17 cellular contexts compared by ENCODE assay signal in the genomic region with DNA sequence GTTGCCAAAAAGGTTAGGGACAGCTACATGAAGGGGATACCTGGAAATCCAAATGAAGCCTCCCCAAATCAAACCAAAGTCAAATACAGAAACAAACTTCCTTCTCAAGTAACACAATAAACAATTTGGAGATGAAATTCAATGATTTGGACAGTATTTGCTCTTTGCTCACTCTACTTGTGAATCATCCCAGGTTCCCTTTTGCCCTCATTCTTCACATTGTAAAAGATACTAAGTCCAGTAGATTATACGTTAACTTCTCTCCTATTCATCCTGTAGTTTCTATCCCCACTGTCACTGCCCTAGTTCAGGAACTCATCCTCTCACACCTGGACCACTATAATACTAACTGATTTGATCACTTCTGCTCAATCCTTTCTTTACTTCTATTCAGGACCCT. TPM values are rescaled to one million over a fixed set of nuclear protein-coding genes. Genes with fewer than 3 reads are reported as not detected.
DNase-seq lines count a peak whose midpoint lies in the region; ATAC-seq and TF ChIP-seq lines count a peak whose summit lies in the region.
"Had no signal": no experiment of that assay in that cellular context is flagged by ENCODE, and none has a peak within 500 bp of the region (broad histone marks: within the 10 kb centered on the region; RNA-seq: fewer than 3 reads in every experiment).

No MANE protein-coding gene starts in this region.

- no peaks in the 10 kb centered on the region for H3K79me2 ChIP-seq in PC-3 (ENCODE audit: low read length)

- in situ Hi-C loops in ACHN (cut with HindIII; ENCODE audit: low pct_ligation_motif_present, low pct_unique_long_range_greater_than_20kb, low sequenced_read_pairs): no loop called here

- no peaks in the 10 kb centered on the region for H3K9me3 Mint-ChIP-seq in stimulated activated naive B cell treated with anti-CD40 and anti-IgM and Interleukin-4, amounts not matched to agents 10 μg/mL and 1 μg/mL and 100 μg/mL, for 72 hours
- H3K9me3 Mint-ChIP-seq: CD4-positive, alpha-beta T cell had no signal

- H3K36me3 Mint-ChIP-seq in stimulated activated naive B cell treated with anti-CD40 and anti-IgM and Interleukin-4, amounts not matched to agents 10 μg/mL and 1 μg/mL and 100 μg/mL, for 72 hours: no peaks in the 10 kb centered on the region
- H3K36me3 Mint-ChIP-seq: CD14-positive monocyte; CD8-positive, alpha-beta memory T cell had no signal

- peaks cover 11 to 24% of the 10 kb centered on the region in 2 donors for H3K27me3 Mint-ChIP-seq in stimulated activated naive B cell treated with anti-CD40 and anti-IgM and Interleukin-4, amounts not matched to agents 10 μg/mL and 1 μg/mL and 100 μg/mL, for 72 hours

- H3K36me3 ChIP-seq in PC-3 (ENCODE audit: low read depth, low read length): no peaks in the 10 kb centered on the region
- H3K36me3 ChIP-seq: BE2C; BLaER1 treated with 17β-estradiol and CSF1 and Interleukin-3, amounts not matched to agents 10 nM and 100 nM had no signal

- DNase-seq in ACHN: peak; percentile 29
- peak; percentile 54 for DNase-seq in PC-3
- DNase-seq in kidney tubule cell (ENCODE audit: low spot score): peak; percentile 50
- no peak for DNase-seq in activated CD8-positive, alpha-beta memory T cell treated with anti-CD3 and anti-CD28 coated beads for 24 hours
- no peak for DNase-seq in stimulated activated naive B cell treated with anti-CD40 and anti-IgM and Interleukin-4, amounts not matched to agents 10 μg/mL and 1 μg/mL and 100 μg/mL, for 72 hours
- DNase-seq: AML-193; BE2C; CD4-positive, alpha-beta T cell; CD8-positive, alpha-beta memory T cell; DMS 273 treated with DMSO at 0.1 percent for 48 hours; DND-41; H9 had no signal

- H3K4me3 ChIP-seq in PC-3 (ENCODE audit: low read length): no peak overlapping the region
- H3K4me3 ChIP-seq: BLaER1 treated with 17β-estradiol and CSF1 and Interleukin-3, amounts not matched to agents 10 nM and 100 nM; GM23338 had no signal

- no peaks in the 10 kb centered on the region; the same call in 1 of the 2 replicates for H3K4me1 ChIP-seq in PC-3 (ENCODE audit: insufficient read depth, low read length)
- H3K4me1 ChIP-seq: BE2C had no signal

- H3K27ac Mint-ChIP-seq in stimulated activated naive B cell treated with anti-CD40 and anti-IgM and Interleukin-4, amounts not matched to agents 10 μg/mL and 1 μg/mL and 100 μg/mL, for 72 hours: no peak overlapping the region
- H3K27ac Mint-ChIP-seq: CD4-positive, alpha-beta T cell; CD8-positive, alpha-beta memory T cell; GM23338; H9 had no signal

- peak; percentile 79 for ATAC-seq in PC-3
- no peak for ATAC-seq in GM21737 (IDR thresholded peaks at IDR 0.05; ENCODE audit: unreplicated experiment)
- no peak for ATAC-seq in stimulated activated naive B cell treated with anti-CD40 and anti-IgM and Interleukin-4, amounts not matched to agents 10 μg/mL and 1 μg/mL and 100 μg/mL, for 72 hours (replicated peaks)

- no peaks in the 10 kb centered on the region for H3K4me1 Mint-ChIP-seq in stimulated activated naive B cell treated with anti-CD40 and anti-IgM and Interleukin-4, amounts not matched to agents 10 μg/mL and 1 μg/mL and 100 μg/mL, for 72 hours
- H3K4me1 Mint-ChIP-seq: CD8-positive, alpha-beta memory T cell had no signal

- peaks cover 3% of the 10 kb centered on the region; the same call in 1 of the 2 replicates for H3K27me3 ChIP-seq in PC-3 (ENCODE audit: low read length)
- H3K27me3 ChIP-seq: BE2C; BLaER1 treated with 17β-estradiol and CSF1 and Interleukin-3, amounts not matched to agents 10 nM and 100 nM had no signal

- CTCF ChIA-PET in PC-3 (lab: Charles Lee): no interaction called here

- no peaks in the 10 kb centered on the region for H3K9me3 ChIP-seq in PC-3 (ENCODE audit: low read length)
- H3K9me3 ChIP-seq: BE2C had no signal

- intact Hi-C loops in PC-3 (cut with micrococcal nuclease): no loop called here

- H3F3A ChIP-seq in PC-3 (ENCODE audit: low read length, unreplicated experiment): no peaks in the 10 kb centered on the region

- H3K9ac ChIP-seq in PC-3 (ENCODE audit: low read length): no peak overlapping the region
- H3K9ac ChIP-seq: BLaER1 treated with 17β-estradiol and CSF1 and Interleukin-3, amounts not matched to agents 10 nM and 100 nM had no signal

- POLR2A ChIA-PET in PC-3 (lab: Charles Lee; ENCODE audit: unreplicated experiment): no interaction called here

- peaks cover 4% of the 10 kb centered on the region; the same call in 1 of the 2 replicates for H4K20me1 ChIP-seq in PC-3 (ENCODE audit: low read length)
- H4K20me1 ChIP-seq: BLaER1 treated with 17β-estradiol and CSF1 and Interleukin-3, amounts not matched to agents 10 nM and 100 nM had no signal

- H3K27ac ChIP-seq in PC-3 (ENCODE audit: low read length): no peak overlapping the region
- H3K27ac ChIP-seq: 22Rv1; BLaER1 treated with 17β-estradiol and CSF1 and Interleukin-3, amounts not matched to agents 10 nM and 100 nM had no signal

- peak overlapping the region; percentile 10; the same call in 1 of the 2 replicates for H3K4me2 ChIP-seq in PC-3 (ENCODE audit: low read length)
- H3K4me2 ChIP-seq: BLaER1 treated with 17β-estradiol and CSF1 and Interleukin-3, amounts not matched to agents 10 nM and 100 nM; GM23338 had no signal

- no peaks in the 10 kb centered on the region for H3K9me2 ChIP-seq in PC-3 (replicated peaks; ENCODE audit: low read length)

- H2AFZ ChIP-seq in PC-3 (ENCODE audit: low read length): no peak overlapping the region
- H2AFZ ChIP-seq: GM23338 had no signal

- no peak for TF ChIP-seq CTCF in PC-3 (conservative IDR thresholded peaks at IDR 0.05; ENCODE audit: low read depth, low read length)

- no peak overlapping the region for H3K4me3 Mint-ChIP-seq in stimulated activated naive B cell treated with anti-CD40 and anti-IgM and Interleukin-4, amounts not matched to agents 10 μg/mL and 1 μg/mL and 100 μg/mL, for 72 hours
- H3K4me3 Mint-ChIP-seq: CD4-positive, alpha-beta T cell; CD8-positive, alpha-beta memory T cell; GM23338; H9 had no signal

- BruUV-seq in PC-3 (replicated peaks; lab: Mats Ljungman, UMichigan): no TSS peak

RNA-seq across cellular contexts. Expression of gene FZD1, which starts 28.3 kb away (rescaled TPM):
- 2.7 and 3.1 TPM in 2 replicates for total RNA-seq in PC-3 (2014; rRNA removed)

Comparison
In these comparisons a context has a peak if more than half of its experiments do, and no peak if none do; other contexts are left out.
1. DNase-seq: peak in ACHN (single experiment), PC-3 (single experiment) and kidney tubule cell (single experiment); none in activated CD8-positive, alpha-beta memory T cell treated with anti-CD3 and anti-CD28 coated beads for 24 hours (single experiment) and stimulated activated naive B cell treated with anti-CD40 and anti-IgM and Interleukin-4, amounts not matched to agents 10 μg/mL and 1 μg/mL and 100 μg/mL, for 72 hours (single experiment).